14 cellular contexts compared by ENCODE assay signal in the genomic region with DNA sequence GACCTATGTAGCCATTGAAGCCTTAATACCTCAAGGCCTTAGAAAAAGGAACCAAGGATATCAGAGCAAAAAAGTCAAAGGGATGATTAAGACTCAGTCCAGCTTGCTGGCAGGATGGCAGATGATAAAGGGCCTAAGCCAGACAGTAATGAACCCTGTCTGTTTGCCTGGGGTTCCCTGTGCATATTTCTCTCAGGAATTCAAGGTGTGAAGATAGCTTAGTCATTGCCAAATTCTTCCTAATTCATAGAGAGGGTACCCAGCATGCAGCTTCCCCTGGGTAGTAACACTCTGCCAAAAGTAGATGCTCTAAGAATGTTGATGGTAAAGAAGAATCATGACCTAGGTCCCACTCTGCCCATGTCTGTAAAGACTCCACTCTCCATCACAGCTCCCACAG.
A peak's percentile ranks its signal among the peaks of the same experiment; 100 is the strongest.
DNase-seq lines count a peak whose midpoint lies in the region; ATAC-seq and TF ChIP-seq lines count a peak whose summit lies in the region.
"Had no signal": no experiment of that assay in that cellular context is flagged by ENCODE, and none has a peak within 500 bp of the region (broad histone marks: within the 10 kb centered on the region; RNA-seq: fewer than 3 reads in every experiment).

No MANE protein-coding gene starts in this region.

- H3K4me1 ChIP-seq in DND-41 (ENCODE audit: insufficient read depth, low read length): peaks cover 51% of the 10 kb centered on the region
- peaks cover 43% of the 10 kb centered on the region for H3K4me1 ChIP-seq in Loucy (ENCODE audit: insufficient read depth, low read length, poor library complexity, severe bottlenecking)
- no peaks in the 10 kb centered on the region for H3K4me1 ChIP-seq in foreskin keratinocyte

- H3F3A ChIP-seq in Loucy (ENCODE audit: low read depth): no peaks in the 10 kb centered on the region

- H3K36me3 ChIP-seq in DND-41 (ENCODE audit: insufficient read depth, low read length) (no peaks in the 10 kb centered on the region), Loucy (ENCODE audit: insufficient read depth, low read length) (no peaks in the 10 kb centered on the region)

- no peak overlapping the region for H2AFZ ChIP-seq in DND-41 (ENCODE audit: low read depth, low read length)
- H2AFZ ChIP-seq in Loucy (ENCODE audit: low read length): no peak overlapping the region

- H3K9me2 ChIP-seq in Loucy (replicated peaks; ENCODE audit: low read depth, low read length): no peaks in the 10 kb centered on the region

- no peak for TF ChIP-seq POLR2A in lower leg skin (IDR thresholded peaks at IDR 0.05)

- H3K79me2 ChIP-seq in DND-41 (ENCODE audit: insufficient read depth, low read length) (no peaks in the 10 kb centered on the region), Loucy (ENCODE audit: insufficient read depth, low read length) (no peaks in the 10 kb centered on the region)

- H3K4me2 ChIP-seq in DND-41 (ENCODE audit: insufficient read depth, low read length): no peak overlapping the region
- H3K4me2 ChIP-seq in Loucy (ENCODE audit: low read depth, low read length, poor library complexity, severe bottlenecking): no peak overlapping the region

- intact Hi-C loops in lower leg skin (cut with DNase I; ENCODE audit: low total_unique reads): no loop called here

- H3K27ac ChIP-seq in DND-41 (ENCODE audit: low read length): peak overlapping the region; percentile 71
- no peak overlapping the region for H3K27ac ChIP-seq in foreskin keratinocyte

- no peaks in the 10 kb centered on the region for H3K27me3 ChIP-seq in DND-41 (ENCODE audit: insufficient read depth, low read length, poor library complexity)
- no peaks in the 10 kb centered on the region for H3K27me3 ChIP-seq in Loucy (ENCODE audit: insufficient read depth, low read length, poor library complexity, severe bottlenecking)
- H3K27me3 ChIP-seq in foreskin keratinocyte: no peaks in the 10 kb centered on the region

- ATAC-seq in DND-41 (ENCODE audit: insufficient read depth, low read depth): no peak
- peak; percentile 19 for ATAC-seq in foreskin keratinocyte

- H3K4me3 ChIP-seq in DND-41 (ENCODE audit: low read depth in 1 of 2, low read length in 2 of 2) (no peak overlapping the region), Loucy (ENCODE audit: low read length, poor library complexity, severe bottlenecking) (no peak overlapping the region), lower leg skin (ENCODE audit: low read depth, poor library complexity, severe bottlenecking) (no peak overlapping the region)

- TF ChIP-seq CTCF in DND-41 (IDR thresholded peaks at IDR 0.05; ENCODE audit: borderline replicate concordance, extremely low read depth, low read length, poor library complexity, severe bottlenecking): no peak
- no peak for TF ChIP-seq CTCF in Loucy (conservative IDR thresholded peaks at IDR 0.05; ENCODE audit: low read length)
- no peak for TF ChIP-seq CTCF in foreskin keratinocyte (conservative IDR thresholded peaks at IDR 0.05)
- no peak for TF ChIP-seq CTCF in lower leg skin (IDR thresholded peaks at IDR 0.05)

- H3K9me3 ChIP-seq in DND-41 (ENCODE audit: insufficient read depth, low read length, severe bottlenecking): no peaks in the 10 kb centered on the region
- H3K9me3 ChIP-seq in Loucy (ENCODE audit: insufficient read depth, low read depth, low read length): no peaks in the 10 kb centered on the region

- H3K9ac ChIP-seq in DND-41 (ENCODE audit: low read depth, low read length) (no peak overlapping the region), Loucy (ENCODE audit: low read depth, low read length, poor library complexity, severe bottlenecking) (peak overlapping the region; percentile 61)

- H4K20me1 ChIP-seq in DND-41 (ENCODE audit: insufficient read depth, low read length): no peaks in the 10 kb centered on the region
- H4K20me1 ChIP-seq in Loucy (ENCODE audit: insufficient read depth, low read length, poor library complexity, severe bottlenecking): no peaks in the 10 kb centered on the region

- no peak for DNase-seq in DND-41
- no peak for DNase-seq in foreskin keratinocyte
- no peak for DNase-seq in lower leg skin (ENCODE audit: low spot score in 2 of 2)
- DNase-seq in NCI-H510A (lab: John Stamatoyannopoulos, UW): no peak
- no peak for DNase-seq in NCI-H146 treated with DMSO at 0.1 percent for 48 hours (lab: John Stamatoyannopoulos, UW; ENCODE audit: unreplicated experiment)
- DNase-seq: 8988T; Calu3; CD4-positive, alpha-beta memory T cell; COR-L47; DMS53; DMS79 treated with DMSO at 0.1 percent for 48 hours; GOT3; HCEC 1CT had no signal
